In the genomic region with DNA sequence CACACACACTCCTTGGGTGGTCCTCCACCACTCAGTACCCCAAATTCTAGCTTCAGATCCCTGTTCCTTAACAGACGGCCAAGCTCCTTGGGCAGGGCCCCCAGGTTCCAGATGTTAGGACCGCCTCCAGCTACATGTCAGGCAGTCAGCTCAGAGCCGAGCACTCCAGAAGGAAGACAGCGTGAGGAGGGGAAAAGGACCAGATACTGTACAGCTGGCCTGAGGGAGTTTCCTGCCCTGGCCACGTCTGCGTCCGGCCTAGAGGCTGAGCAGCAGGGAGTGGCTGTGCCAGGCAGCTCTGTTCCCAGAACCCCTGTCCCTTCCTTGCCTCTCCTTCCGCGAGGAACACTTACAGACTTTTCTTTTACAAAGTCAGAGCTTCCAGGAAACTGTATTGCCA, we compare ENCODE assay signal across 24 cellular contexts. TPM values are rescaled to one million over a fixed set of nuclear protein-coding genes. Genes with fewer than 3 reads are reported as not detected.
DNase-seq lines count a peak whose midpoint lies in the region; ATAC-seq and TF ChIP-seq lines count a peak whose summit lies in the region.
"Had no signal": no experiment of that assay in that cellular context is flagged by ENCODE, and none has a peak within 500 bp of the region (broad histone marks: within the 10 kb centered on the region; RNA-seq: fewer than 3 reads in every experiment).

No MANE protein-coding gene starts in this region.

- peak overlapping the region; percentile 9 for H3K27ac ChIP-seq in caudate nucleus (ENCODE audit: low read depth, low read length)
- H3K27ac ChIP-seq in temporal lobe (ENCODE audit: low read depth, low read length) = peak overlapping the region; percentile 66
- H3K27ac ChIP-seq in upper lobe of right lung = no peak overlapping the region
- H3K27ac ChIP-seq: tibial artery had no signal

- DNase-seq in caudate nucleus (lab: John Stamatoyannopoulos, UW) (no peak), left cardiac atrium (peak; percentile 33), neural crest cell (ENCODE audit: low read depth, low spot score) (no peak), HT-29 (ENCODE audit: low spot score) (no peak), upper lobe of right lung (no peak)
- DNase-seq: activated CD8-positive, alpha-beta T cell treated with anti-CD3 and anti-CD28 coated beads for 36 hours; activated T-cell treated with anti-CD3 and anti-CD28 coated beads, Interleukin-2, amount 50 U/mL, for 24 hours; Calu3; foreskin melanocyte; IMR-90; MG63; naive B cell; NCI-H146; NCI-H748 treated with DMSO at 0.1 percent for 48 hours; SHP77 treated with DMSO at 0.1 percent for 48 hours; tibial artery had no signal

- ATAC-seq in left cardiac atrium (peak in 1 of 2 donors; percentile 62), HG02588 (IDR thresholded peaks at IDR 0.05; ENCODE audit: unreplicated experiment) (no peak), GM19463 (IDR thresholded peaks at IDR 0.05; ENCODE audit: unreplicated experiment) (no peak), upper lobe of right lung (no peak)
- ATAC-seq: activated CD8-positive, alpha-beta T cell treated with anti-CD3 and anti-CD28 coated beads for 36 hours; body of pancreas had no signal

- peaks cover 5% of the 10 kb centered on the region for H3K27me3 Mint-ChIP-seq in neural crest cell (ENCODE audit: low read depth)
- H3K27me3 Mint-ChIP-seq: activated CD8-positive, alpha-beta T cell treated with anti-CD3 and anti-CD28 coated beads for 36 hours; activated naive CD4-positive, alpha-beta T cell treated with anti-CD3 and anti-CD28 coated beads, Interleukin-2, amount 50 U/mL, for 24 hours had no signal

- H3K9me3 ChIP-seq in upper lobe of right lung = no peaks in the 10 kb centered on the region
- H3K9me3 ChIP-seq: body of pancreas, MG63, tibial artery had no signal

- no peaks in the 10 kb centered on the region for H3K9me3 Mint-ChIP-seq in neural crest cell
- H3K9me3 Mint-ChIP-seq: activated CD8-positive, alpha-beta T cell treated with anti-CD3 and anti-CD28 coated beads for 36 hours; activated naive CD4-positive, alpha-beta T cell treated with anti-CD3 and anti-CD28 coated beads, Interleukin-2, amount 50 U/mL, for 24 hours; activated T-cell treated with anti-CD3 and anti-CD28 coated beads, Interleukin-2, amount 50 U/mL, for 24 hours had no signal

- no peaks in the 10 kb centered on the region for H3K27me3 ChIP-seq in upper lobe of right lung
- H3K27me3 ChIP-seq: body of pancreas, MG63, tibial artery had no signal

- peak overlapping the region; percentile 38 for H3K27ac Mint-ChIP-seq in neural crest cell (ENCODE audit: unreplicated experiment)
- H3K27ac Mint-ChIP-seq: activated CD8-positive, alpha-beta T cell treated with anti-CD3 and anti-CD28 coated beads for 36 hours; activated naive CD4-positive, alpha-beta T cell treated with anti-CD3 and anti-CD28 coated beads, Interleukin-2, amount 50 U/mL, for 24 hours; activated T-cell treated with anti-CD3 and anti-CD28 coated beads, Interleukin-2, amount 50 U/mL, for 24 hours had no signal

- TF ChIP-seq CTCF in neural crest cell (conservative IDR thresholded peaks at IDR 0.05) (no peak), upper lobe of right lung (IDR thresholded peaks at IDR 0.05) (no peak)

- H3K4me1 Mint-ChIP-seq in neural crest cell = peaks cover 40% of the 10 kb centered on the region

- intact Hi-C loops in left cardiac atrium (cut with DNase I) = no loop called here
- intact Hi-C loops in upper lobe of right lung (cut with DNase I) = no loop called here

- no peaks in the 10 kb centered on the region for H3K36me3 ChIP-seq in upper lobe of right lung
- H3K36me3 ChIP-seq: MG63 had no signal

- H3K4me1 ChIP-seq in upper lobe of right lung = no peaks in the 10 kb centered on the region
- H3K4me1 ChIP-seq: body of pancreas, tibial artery had no signal

- no peak overlapping the region for H3K4me3 Mint-ChIP-seq in neural crest cell
- H3K4me3 Mint-ChIP-seq: activated CD8-positive, alpha-beta T cell treated with anti-CD3 and anti-CD28 coated beads for 36 hours; activated naive CD4-positive, alpha-beta T cell treated with anti-CD3 and anti-CD28 coated beads, Interleukin-2, amount 50 U/mL, for 24 hours; activated T-cell treated with anti-CD3 and anti-CD28 coated beads, Interleukin-2, amount 50 U/mL, for 24 hours; naive B cell had no signal

- H3K36me3 Mint-ChIP-seq in neural crest cell (ENCODE audit: low read depth) = no peaks in the 10 kb centered on the region
- H3K36me3 Mint-ChIP-seq: activated naive CD4-positive, alpha-beta T cell treated with anti-CD3 and anti-CD28 coated beads, Interleukin-2, amount 50 U/mL, for 24 hours; naive B cell had no signal

- H3K4me3 ChIP-seq in upper lobe of right lung = no peak overlapping the region
- H3K4me3 ChIP-seq: body of pancreas, coronary artery, lung, MG63, tibial artery had no signal

RNA-seq across cellular contexts. Expression of a gene that starts 45.4 kb away (rescaled TPM):
- total RNA-seq in left cardiac atrium (1 to 10 TPM in 1 of 2 donors, under 1 TPM in 1; 0.24 to 1.1 TPM), neural crest cell (24.9 and 26.3 TPM in 2 replicates), temporal lobe (23.4 TPM), upper lobe of right lung (not detected)
- not detected in 2 replicates for total RNA-seq in HT-29 (2014; rRNA removed; shearing (Covaris generic))
- total RNA-seq: activated CD8-positive, alpha-beta T cell treated with anti-CD3 and anti-CD28 coated beads for 36 hours; body of pancreas; Calu3; IMR-90; T-helper 1 cell treated with Interleukin-12 subunit alpha and Interleukin-12 subunit beta and Interleukin-4 antibody, amounts not matched to agents 30 ng/mL and 1 ng/mL, for 36 hours had no signal

Comparison
In these comparisons a context has a peak if more than half of its experiments do, and no peak if none do; other contexts are left out.
1. RNA of a gene that starts 45.4 kb away (total RNA-seq): 24.9 to 26.3 TPM in neural crest cell and 23.4 TPM in temporal lobe (single experiment); 0.24 to 1.1 TPM in left cardiac atrium, not detected in HT-29 and not detected in upper lobe of right lung (single experiment); every median in the first group is over 10 times any median in the second.